Comparison of ENCODE assay signal across 25 cellular contexts in genomic region chr3:184557348-184557950, GRCh38. TPM values are rescaled to one million over a fixed set of nuclear protein-coding genes. Genes with fewer than 3 reads are reported as not detected.
"Had no signal": no experiment of that assay in that cellular context is flagged by ENCODE, and none has a peak within 500 bp of the region (broad histone marks: within the 10 kb centered on the region; RNA-seq: fewer than 3 reads in every experiment).

No MANE protein-coding gene starts in this region.

- H3K9me3 ChIP-seq: ascending aorta, gastrocnemius medialis, left ventricle myocardium inferior, pancreas, psoas muscle, uterus had no signal

- H3K4me3 ChIP-seq: ascending aorta, cardiac muscle cell, gastrocnemius medialis, hepatocyte, left ventricle myocardium inferior, lung, pancreas, psoas muscle, uterus had no signal

- DNase-seq: activated CD4-positive, CD25-positive, alpha-beta regulatory T cell treated with anti-CD3 and anti-CD28 coated beads, Interleukin-2, amount 50 U/mL, for 72 hours; activated CD8-positive, alpha-beta T cell treated with anti-CD3 and anti-CD28 coated beads for 36 hours; activated naive CD8-positive, alpha-beta T cell treated with anti-CD3 and anti-CD28 coated beads, Interleukin-2, amount 10 ng/mL, durations not matched to agents 7 days and 5 days; activated T-cell treated with anti-CD3 and anti-CD28 coated beads, Interleukin-2, amount 50 U/mL, for 4 hours; cortex of kidney; effector memory CD8-positive, alpha-beta T cell; erythroblast; gastrocnemius medialis; islet precursor cell; left ventricle myocardium inferior; mesendoderm; psoas muscle; T-helper 9 cell; trophoblast cell; uterus had no signal

- H3K36me3 Mint-ChIP-seq: activated naive CD8-positive, alpha-beta T cell treated with anti-CD3 and anti-CD28 coated beads, Interleukin-2, amount 10 ng/mL, durations not matched to agents 7 days and 5 days; brain had no signal

- H3K27ac ChIP-seq: ascending aorta, gastrocnemius medialis, hepatocyte, left ventricle myocardium inferior, pancreas, psoas muscle, uterus had no signal

- H3K27ac Mint-ChIP-seq: activated CD8-positive, alpha-beta T cell treated with anti-CD3 and anti-CD28 coated beads for 36 hours; activated naive CD4-positive, alpha-beta T cell treated with anti-CD3 and anti-CD28 coated beads for 36 hours; activated naive CD8-positive, alpha-beta T cell treated with anti-CD3 and anti-CD28 coated beads, Interleukin-2, amount 10 ng/mL, durations not matched to agents 7 days and 5 days; activated T-helper 2 cell treated with anti-CD3 and anti-CD28 coated beads, Interferon-gamma antibody, Interleukin-2, Interleukin-4, amounts not matched to agents 10 μg/mL and 5 μg/mL and 100 μg/mL, durations not matched to agents 14 hours and 24 hours and 36 hours; brain; effector memory CD8-positive, alpha-beta T cell; nephron had no signal

- H3K27me3 ChIP-seq: ascending aorta, cardiac muscle cell, hepatocyte, pancreas, uterus had no signal

- FAIRE-seq: pancreas, TTC549 had no signal

- H3K9me3 Mint-ChIP-seq: activated CD8-positive, alpha-beta T cell treated with anti-CD3 and anti-CD28 coated beads for 36 hours; activated naive CD4-positive, alpha-beta T cell treated with anti-CD3 and anti-CD28 coated beads for 36 hours; activated naive CD8-positive, alpha-beta T cell treated with anti-CD3 and anti-CD28 coated beads, Interleukin-2, amount 10 ng/mL, durations not matched to agents 7 days and 5 days; activated T-cell treated with anti-CD3 and anti-CD28 coated beads, Interleukin-2, amount 50 U/mL, for 4 hours; activated T-helper 2 cell treated with anti-CD3 and anti-CD28 coated beads, Interferon-gamma antibody, Interleukin-2, Interleukin-4, amounts not matched to agents 10 μg/mL and 5 μg/mL and 100 μg/mL, durations not matched to agents 14 hours and 24 hours and 36 hours; brain; effector memory CD8-positive, alpha-beta T cell; nephron had no signal

- H3K36me3 ChIP-seq: ascending aorta, cardiac muscle cell, gastrocnemius medialis, left ventricle myocardium inferior, pancreas, uterus had no signal

- H3K4me3 Mint-ChIP-seq: activated CD8-positive, alpha-beta T cell treated with anti-CD3 and anti-CD28 coated beads for 36 hours; activated naive CD4-positive, alpha-beta T cell treated with anti-CD3 and anti-CD28 coated beads for 36 hours; activated naive CD8-positive, alpha-beta T cell treated with anti-CD3 and anti-CD28 coated beads, Interleukin-2, amount 10 ng/mL, durations not matched to agents 7 days and 5 days; effector memory CD8-positive, alpha-beta T cell; nephron had no signal

- ATAC-seq: activated CD8-positive, alpha-beta T cell treated with anti-CD3 and anti-CD28 coated beads for 36 hours; activated T-cell treated with anti-CD3 and anti-CD28 coated beads, Interleukin-2, amount 50 U/mL, for 4 hours; effector memory CD8-positive, alpha-beta T cell; gastrocnemius medialis; pancreas; psoas muscle had no signal

- H2AFZ ChIP-seq: hepatocyte had no signal

- H3K4me2 ChIP-seq: hepatocyte had no signal

RNA-seq across cellular contexts. Expression of gene EPHB3, which starts 4.1 kb away (rescaled TPM):
- total RNA-seq: activated naive CD4-positive, alpha-beta T cell treated with anti-CD3 and anti-CD28 coated beads for 36 hours; activated T-helper 2 cell treated with anti-CD3 and anti-CD28 coated beads, Interferon-gamma antibody, Interleukin-2, Interleukin-4, amounts not matched to agents 10 μg/mL and 5 μg/mL and 100 μg/mL, durations not matched to agents 14 hours and 24 hours and 36 hours had no signal
